Comparison of ENCODE assay signal across 13 cellular contexts in the genomic region with DNA sequence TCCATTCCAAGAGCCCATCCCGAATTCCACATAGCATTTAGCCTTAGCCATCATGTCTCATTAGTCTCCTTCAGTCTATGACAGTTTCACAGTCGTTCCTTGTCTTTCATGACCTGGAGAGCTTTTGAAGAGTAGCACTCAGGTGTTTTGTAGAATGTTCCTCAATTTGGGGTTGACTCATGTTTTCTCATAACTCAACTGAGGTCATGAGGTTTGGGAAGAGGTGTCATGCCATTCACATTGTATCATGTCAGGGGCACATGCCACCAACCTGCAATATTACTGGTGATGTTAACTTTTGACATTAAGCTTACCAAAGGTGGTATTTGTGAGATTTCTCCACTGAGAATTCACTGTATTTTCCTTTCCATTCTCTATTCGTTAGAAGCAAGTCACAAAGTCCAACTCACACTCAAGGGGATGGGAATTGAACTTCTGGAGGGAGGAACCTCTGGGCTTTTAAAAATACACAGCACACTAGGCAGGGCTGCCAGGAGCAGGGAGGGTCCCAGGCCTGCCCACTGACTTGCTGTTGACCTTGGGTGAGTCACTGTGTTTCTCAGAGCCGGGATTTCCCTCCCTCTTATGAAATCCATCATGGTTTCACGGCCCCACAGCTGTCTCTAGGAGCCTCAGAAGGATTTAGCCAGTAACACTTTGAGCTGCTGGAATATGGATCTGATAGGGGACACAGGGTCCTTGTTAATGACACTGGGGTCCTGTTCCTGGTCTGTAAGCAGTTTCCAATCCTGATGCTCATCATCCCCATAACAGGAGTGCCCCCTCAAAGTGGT.
DNase-seq lines count a peak whose midpoint lies in the region; ATAC-seq, FAIRE-seq and TF ChIP-seq lines count a peak whose summit lies in the region.
"Had no signal": no experiment of that assay in that cellular context is flagged by ENCODE, and none has a peak within 500 bp of the region (broad histone marks: within the 10 kb centered on the region; RNA-seq: fewer than 3 reads in every experiment).

No MANE protein-coding gene starts in this region.

- H3K36me3 Mint-ChIP-seq in astrocyte (ENCODE audit: low read depth, unreplicated experiment) = no peaks in the 10 kb centered on the region
- H3K36me3 Mint-ChIP-seq: activated naive CD4-positive, alpha-beta T cell treated with anti-CD3 and anti-CD28 coated beads, Interleukin-2, amount 10 ng/mL, durations not matched to agents 7 days and 5 days had no signal

- peak; percentile 9 for FAIRE-seq in astrocyte (lab: Jason Lieb, UNC)
- FAIRE-seq: frontal cortex, K562 had no signal

- no peak overlapping the region for H2AK5ac ChIP-seq in mesenchymal stem cell (ENCODE audit: low read length, severe bottlenecking)

- H3K27ac Mint-ChIP-seq in astrocyte (ENCODE audit: unreplicated experiment) = no peak overlapping the region

- WGBS in mesenchymal stem cell = 64% methylated on average over 5 of the region's 5 CpGs
- WGBS in thyroid gland, 2 donors = 68 to 84% methylated on average over 4 to 5 of the region's 5 CpGs
- 77 to 87% methylated on average over 5 of the region's 5 CpGs for WGBS in heart right ventricle, 2 donors

- H4K8ac ChIP-seq in mesenchymal stem cell (ENCODE audit: low read length) = no peak overlapping the region

- no peak overlapping the region for H2BK15ac ChIP-seq in mesenchymal stem cell (ENCODE audit: low read depth, poor library complexity, severe bottlenecking)

- H2BK12ac ChIP-seq in mesenchymal stem cell (ENCODE audit: low read length in 2 of 2) = no peak overlapping the region

- no peak overlapping the region for H3K4me3 Mint-ChIP-seq in astrocyte (ENCODE audit: unreplicated experiment)
- H3K4me3 Mint-ChIP-seq: activated naive CD4-positive, alpha-beta T cell treated with anti-CD3 and anti-CD28 coated beads, Interleukin-2, amount 10 ng/mL, durations not matched to agents 7 days and 5 days had no signal

- DNase-seq in AG10803 (ENCODE audit: low read depth) (peak; percentile 59), astrocyte (ENCODE audit: low read depth) (peak; percentile 69), mesenchymal stem cell (peak; percentile 81), thyroid gland (no peak), heart right ventricle (no peak), NCI-H1694 treated with DMSO at 0.1 percent for 48 hours (lab: John Stamatoyannopoulos, UW) (no peak)
- no peak for DNase-seq in activated naive CD4-positive, alpha-beta T cell (lab: John Stamatoyannopoulos, UW)
- DNase-seq: activated naive CD4-positive, alpha-beta T cell treated with anti-CD3 and anti-CD28 coated beads, Interleukin-2, amount 10 ng/mL, durations not matched to agents 7 days and 5 days; testis had no signal

- H3K14ac ChIP-seq in mesenchymal stem cell (ENCODE audit: low read length in 2 of 2) = no peak overlapping the region

- H3K79me2 ChIP-seq in astrocyte (ENCODE audit: insufficient read depth, low read length) = no peaks in the 10 kb centered on the region

- H3K27me3 Mint-ChIP-seq in astrocyte (ENCODE audit: low read depth, unreplicated experiment) = peaks cover 8% of the 10 kb centered on the region
- H3K27me3 Mint-ChIP-seq: activated naive CD4-positive, alpha-beta T cell treated with anti-CD3 and anti-CD28 coated beads, Interleukin-2, amount 10 ng/mL, durations not matched to agents 7 days and 5 days had no signal

- no peak overlapping the region for H4K91ac ChIP-seq in mesenchymal stem cell (ENCODE audit: low read length)

- H2AFZ ChIP-seq in astrocyte (ENCODE audit: low read depth, low read length) (no peak overlapping the region), mesenchymal stem cell (ENCODE audit: low read depth, low read length) (no peak overlapping the region)

- H3K4me2 ChIP-seq in astrocyte (ENCODE audit: low read length) (peak overlapping the region; percentile 11), mesenchymal stem cell (ENCODE audit: low read length, poor library complexity, severe bottlenecking) (no peak overlapping the region)

- no peak overlapping the region for H3K23ac ChIP-seq in mesenchymal stem cell (ENCODE audit: low read length in 2 of 2)

- no peak overlapping the region for H2BK120ac ChIP-seq in mesenchymal stem cell (ENCODE audit: low read depth, low read length)

- H3K4me3 ChIP-seq in AG10803 (ENCODE audit: low read length) (no peak overlapping the region), astrocyte (ENCODE audit: insufficient read depth, low read depth, low read length) (no peak overlapping the region), mesenchymal stem cell (ENCODE audit: insufficient read depth in 1 of 2, low read depth in 1 of 2, low read length in 2 of 2) (no peak overlapping the region), thyroid gland (replicated peaks in 1 of 3) (no peak overlapping the region), heart right ventricle (no peak overlapping the region)
- H3K4me3 ChIP-seq: K562, testis had no signal

- H3K4me1 ChIP-seq in astrocyte (ENCODE audit: insufficient read depth, low read length) (peaks cover 5% of the 10 kb centered on the region), mesenchymal stem cell (ENCODE audit: control insufficient read depth, insufficient read depth, low read depth, low read length) (no peaks in the 10 kb centered on the region), thyroid gland (no peaks in the 10 kb centered on the region), heart right ventricle (peaks cover 0 to 10% (median 0%) of the 10 kb centered on the region in 9 donors)
- H3K4me1 ChIP-seq: testis had no signal

- no peak for TF ChIP-seq POLR2A in thyroid gland (IDR thresholded peaks at IDR 0.05)

- H3K27me3 ChIP-seq in astrocyte (ENCODE audit: insufficient read depth, low read length) (peaks cover 2% of the 10 kb centered on the region), mesenchymal stem cell (ENCODE audit: control insufficient read depth in 1 of 2, insufficient read depth in 1 of 2, low read length in 2 of 2) (no peaks in the 10 kb centered on the region), thyroid gland (no peaks in the 10 kb centered on the region), heart right ventricle (no peaks in the 10 kb centered on the region)
- H3K27me3 ChIP-seq: testis had no signal

- TF ChIP-seq CTCF in AG10803 (conservative IDR thresholded peaks at IDR 0.05; ENCODE audit: low read length) = no peak
- no peak for TF ChIP-seq CTCF in astrocyte (IDR thresholded peaks at IDR 0.05; ENCODE audit: insufficient read depth, low read depth, low read length)
- TF ChIP-seq CTCF in thyroid gland (IDR thresholded peaks at IDR 0.05) = no peak
- TF ChIP-seq CTCF in heart right ventricle (IDR thresholded peaks at IDR 0.05) = no peak

- no peak overlapping the region for H2BK5ac ChIP-seq in mesenchymal stem cell (ENCODE audit: low read depth, low read length, poor library complexity, severe bottlenecking)

- peaks cover 9% of the 10 kb centered on the region for H3K9me3 Mint-ChIP-seq in astrocyte (ENCODE audit: unreplicated experiment)

- H4K20me1 ChIP-seq in astrocyte (ENCODE audit: insufficient read depth, low read length) = no peaks in the 10 kb centered on the region

- H3K9ac ChIP-seq in astrocyte (ENCODE audit: low read length) = no peak overlapping the region
- no peak overlapping the region for H3K9ac ChIP-seq in mesenchymal stem cell (ENCODE audit: low read length)

- H3K4ac ChIP-seq in mesenchymal stem cell (ENCODE audit: low read depth in 1 of 2, low read length in 2 of 2) = no peak overlapping the region

- intact Hi-C loops in thyroid gland (cut with DNase I) (no loop called here), heart right ventricle (cut with DNase I) (no loop called here)

- H3K18ac ChIP-seq in mesenchymal stem cell (ENCODE audit: low read depth in 1 of 2, low read length in 2 of 2) = no peak overlapping the region

- H3K27ac ChIP-seq in astrocyte (ENCODE audit: low read depth, low read length) (no peak overlapping the region), mesenchymal stem cell (ENCODE audit: low read length, poor library complexity, severe bottlenecking) (no peak overlapping the region), thyroid gland (no peak overlapping the region), heart right ventricle (no peak overlapping the region)
- H3K27ac ChIP-seq: testis, VCaP had no signal

- H3K36me3 ChIP-seq in astrocyte (ENCODE audit: insufficient read depth, low read length) (no peaks in the 10 kb centered on the region), mesenchymal stem cell (ENCODE audit: control insufficient read depth in 1 of 2, insufficient read depth in 2 of 2, low read depth in 1 of 2, low read length in 2 of 2) (no peaks in the 10 kb centered on the region), thyroid gland (no peaks in the 10 kb centered on the region), heart right ventricle (no peaks in the 10 kb centered on the region)

- no peaks in the 10 kb centered on the region for H3K79me1 ChIP-seq in mesenchymal stem cell (replicated peaks; ENCODE audit: low read length, poor library complexity, severe bottlenecking)

- peak; percentile 62 for ATAC-seq in HG03432 (IDR thresholded peaks at IDR 0.05; ENCODE audit: unreplicated experiment)
- no peak for ATAC-seq in heart right ventricle
- ATAC-seq: K562 had no signal

- H3K9me3 ChIP-seq in astrocyte (ENCODE audit: insufficient read depth, low read depth, low read length) (peaks cover 5% of the 10 kb centered on the region), mesenchymal stem cell (ENCODE audit: control insufficient read depth, low read length) (peaks cover 8% of the 10 kb centered on the region), thyroid gland (no peaks in the 10 kb centered on the region), heart right ventricle (peaks cover 0 to 32% (median 12%) of the 10 kb centered on the region in 11 donors)
- H3K9me3 ChIP-seq: testis had no signal

- peaks cover 9% of the 10 kb centered on the region for H3K4me1 Mint-ChIP-seq in astrocyte (ENCODE audit: low read depth, unreplicated experiment)
- H3K4me1 Mint-ChIP-seq: activated naive CD4-positive, alpha-beta T cell treated with anti-CD3 and anti-CD28 coated beads, Interleukin-2, amount 10 ng/mL, durations not matched to agents 7 days and 5 days had no signal

Comparison
In these comparisons a context has a peak if more than half of its experiments do, and no peak if none do; other contexts are left out.
1. DNase-seq: peak in AG10803 (single experiment), astrocyte (single experiment) and mesenchymal stem cell (single experiment); none in activated naive CD4-positive, alpha-beta T cell (0 of 4), thyroid gland (0 of 2), heart right ventricle (0 of 2) and NCI-H1694 treated with DMSO at 0.1 percent for 48 hours (single experiment).